Comparison of ENCODE assay signal across 19 cellular contexts in genomic region chr6:43037706-43038105, GRCh38.
"Had no signal": no experiment of that assay in that cellular context is flagged by ENCODE, and none has a peak within 500 bp of the region (broad histone marks: within the 10 kb centered on the region; RNA-seq: fewer than 3 reads in every experiment).

No MANE protein-coding gene starts in this region.

- H3K4me3 ChIP-seq: breast epithelium, colonic mucosa, lung, pancreas, psoas muscle, right atrium auricular region, SK-N-MC had no signal

- H3K27me3 ChIP-seq: breast epithelium, colonic mucosa, pancreas, right atrium auricular region had no signal

- H3K9me3 ChIP-seq: breast epithelium, colonic mucosa, pancreas, psoas muscle, right atrium auricular region had no signal

- H3K36me3 ChIP-seq: colonic mucosa had no signal

- DNase-seq: activated CD4-positive, alpha-beta memory T cell treated with anti-CD3 and anti-CD28 coated beads for 36 hours; activated CD4-positive, alpha-beta T cell treated with anti-CD3 and anti-CD28 coated beads for 48 hours; activated CD8-positive, alpha-beta memory T cell treated with anti-CD3 and anti-CD28 coated beads, Interleukin-2, amount 10 ng/mL, durations not matched to agents 7 days and 5 days; activated naive CD8-positive, alpha-beta T cell treated with anti-CD3 and anti-CD28 coated beads, Interleukin-2, amount 10 ng/mL, durations not matched to agents 7 days and 5 days; amniotic stem cell; colonic mucosa; endodermal cell; foreskin fibroblast; psoas muscle; stimulated activated CD4-positive, alpha-beta T cell treated with anti-CD3 and anti-CD28 coated beads, Interleukin-1b, Interleukin-23, amount 100 ng/mL, for 48 hours had no signal

- H3K27ac Mint-ChIP-seq: activated CD4-positive, alpha-beta memory T cell treated with anti-CD3 and anti-CD28 coated beads for 36 hours; activated CD8-positive, alpha-beta memory T cell treated with anti-CD3 and anti-CD28 coated beads, Interleukin-2, amount 10 ng/mL, durations not matched to agents 7 days and 5 days; endodermal cell; mesothelial cell of epicardium; type B pancreatic cell had no signal

- H3K4me1 ChIP-seq: breast epithelium, colonic mucosa, pancreas had no signal

- H3K4me1 Mint-ChIP-seq: endodermal cell, mesothelial cell of epicardium had no signal

- ATAC-seq: activated CD8-positive, alpha-beta memory T cell treated with anti-CD3 and anti-CD28 coated beads, Interleukin-2, amount 10 ng/mL, durations not matched to agents 7 days and 5 days; left lobe of liver; naive thymus-derived CD8-positive, alpha-beta T cell; pancreas; psoas muscle had no signal

- H3K4me3 Mint-ChIP-seq: activated CD4-positive, alpha-beta memory T cell treated with anti-CD3 and anti-CD28 coated beads for 36 hours; activated CD8-positive, alpha-beta memory T cell treated with anti-CD3 and anti-CD28 coated beads, Interleukin-2, amount 10 ng/mL, durations not matched to agents 7 days and 5 days; activated naive CD8-positive, alpha-beta T cell treated with anti-CD3 and anti-CD28 coated beads, Interleukin-2, amount 10 ng/mL, durations not matched to agents 7 days and 5 days; endodermal cell; mesothelial cell of epicardium; naive thymus-derived CD8-positive, alpha-beta T cell; type B pancreatic cell had no signal

- H3K9me3 Mint-ChIP-seq: activated CD4-positive, alpha-beta memory T cell treated with anti-CD3 and anti-CD28 coated beads for 36 hours; activated naive CD8-positive, alpha-beta T cell treated with anti-CD3 and anti-CD28 coated beads, Interleukin-2, amount 10 ng/mL, durations not matched to agents 7 days and 5 days; endodermal cell; mesothelial cell of epicardium; naive thymus-derived CD8-positive, alpha-beta T cell; type B pancreatic cell had no signal

- H3K27me3 Mint-ChIP-seq: activated CD4-positive, alpha-beta memory T cell treated with anti-CD3 and anti-CD28 coated beads for 36 hours; activated CD8-positive, alpha-beta memory T cell treated with anti-CD3 and anti-CD28 coated beads, Interleukin-2, amount 10 ng/mL, durations not matched to agents 7 days and 5 days; activated naive CD8-positive, alpha-beta T cell treated with anti-CD3 and anti-CD28 coated beads, Interleukin-2, amount 10 ng/mL, durations not matched to agents 7 days and 5 days; naive thymus-derived CD8-positive, alpha-beta T cell; type B pancreatic cell had no signal

- H3K27ac ChIP-seq: breast epithelium, colonic mucosa, pancreas, SK-N-MC had no signal
